ENCODE assay signal across 24 cellular contexts in genomic region chr10:66783296-66783695, GRCh38.
DNase-seq lines count a peak whose midpoint lies in the region; ATAC-seq, FAIRE-seq and TF ChIP-seq lines count a peak whose summit lies in the region.
"Had no signal": no experiment of that assay in that cellular context is flagged by ENCODE, and none has a peak within 500 bp of the region (broad histone marks: within the 10 kb centered on the region; RNA-seq: fewer than 3 reads in every experiment).

No MANE protein-coding gene starts in this region.

- in situ Hi-C loops in mammary epithelial cell (cut with MboI; ENCODE audit: low sequenced_read_pairs in 2 of 2) = no loop called here

- peaks cover 2% of the 10 kb centered on the region for H3K27me3 ChIP-seq in mammary epithelial cell (ENCODE audit: insufficient read depth, low read length)
- no peaks in the 10 kb centered on the region for H3K27me3 ChIP-seq in astrocyte (ENCODE audit: insufficient read depth, low read length)
- H3K27me3 ChIP-seq: BLaER1, heart right ventricle, SJCRH30 had no signal

- H3K27ac Mint-ChIP-seq in MCF 10A (ENCODE audit: low read depth, unreplicated experiment) = no peak overlapping the region
- peak overlapping the region; percentile 82 for H3K27ac Mint-ChIP-seq in astrocyte (ENCODE audit: unreplicated experiment)
- no peak overlapping the region for H3K27ac Mint-ChIP-seq in T-cell

- H3K9me3 Mint-ChIP-seq in MCF 10A (ENCODE audit: unreplicated experiment) (no peaks in the 10 kb centered on the region), astrocyte (ENCODE audit: unreplicated experiment) (no peaks in the 10 kb centered on the region), T-cell (peaks cover 0 to 4% (median 3%) of the 10 kb centered on the region in 3 donors)

- no peak overlapping the region for H3K4me3 ChIP-seq in mammary epithelial cell (replicated peaks in 1 of 3; ENCODE audit: insufficient read depth in 1 of 3, low read depth in 2 of 3, low read length in 3 of 3)
- H3K4me3 ChIP-seq in astrocyte (ENCODE audit: insufficient read depth, low read depth, low read length) = no peak overlapping the region
- H3K4me3 ChIP-seq: BLaER1, heart right ventricle, left ventricle myocardium inferior, mucosa of descending colon, SJCRH30 had no signal

- no peaks in the 10 kb centered on the region for H4K20me1 ChIP-seq in mammary epithelial cell (ENCODE audit: insufficient read depth, low read length)
- no peaks in the 10 kb centered on the region for H4K20me1 ChIP-seq in astrocyte (ENCODE audit: insufficient read depth, low read length)
- H4K20me1 ChIP-seq: BLaER1 had no signal

- H3K4me3 Mint-ChIP-seq in MCF 10A (ENCODE audit: unreplicated experiment) (no peak overlapping the region), astrocyte (ENCODE audit: unreplicated experiment) (no peak overlapping the region), T-cell (no peak overlapping the region)
- H3K4me3 Mint-ChIP-seq: central memory CD8-positive, alpha-beta T cell had no signal

- intact Hi-C loops in mammary epithelial cell (cut with micrococcal nuclease) (no loop called here), MCF 10A (cut with micrococcal nuclease) (no loop called here)

- BruUV-seq in mammary epithelial cell (replicated peaks; lab: Mats Ljungman, UMichigan) (no TSS peak), MCF 10A (replicated peaks; lab: Mats Ljungman, UMichigan) (no TSS peak)

- no peak overlapping the region for H2AFZ ChIP-seq in mammary epithelial cell (ENCODE audit: low read depth, low read length)
- H2AFZ ChIP-seq in astrocyte (ENCODE audit: low read depth, low read length) = no peak overlapping the region

- WGBS in mammary epithelial cell (ENCODE audit: low coverage, missing lambda C conversion rate) = 81% methylated on average over 5 of the region's 5 CpGs

- TF ChIP-seq CTCF in mammary epithelial cell (conservative IDR thresholded peaks at IDR 0.05 in 1 of 2, IDR thresholded peaks at IDR 0.05 in 1 of 2; ENCODE audit: extremely low read depth in 1 of 2, insufficient read depth in 1 of 2, low read depth in 1 of 2, low read length in 2 of 2) = no peak
- TF ChIP-seq CTCF in MCF 10A (IDR thresholded peaks at IDR 0.05; ENCODE audit: unreplicated experiment) = no peak
- no peak for TF ChIP-seq CTCF in astrocyte (IDR thresholded peaks at IDR 0.05; ENCODE audit: insufficient read depth, low read depth, low read length)

- DNase-seq in mammary epithelial cell (peak; percentile 21), MCF 10A (ENCODE audit: unreplicated experiment) (no peak), astrocyte (ENCODE audit: low read depth) (peak; percentile 63), iris pigment epithelial cell (ENCODE audit: low read depth) (peak; percentile 67), H4 (ENCODE audit: low spot score) (no peak), T-cell (no peak), T-helper 9 cell (no peak), CD1c-positive myeloid dendritic cell (ENCODE audit: extremely low spot score) (no peak)
- DNase-seq: activated CD4-positive, alpha-beta T cell treated with anti-CD3 and anti-CD28 coated beads, Interleukin-2, amount 50 U/mL, for 48 hours; amygdala; effector CD4-positive, alpha-beta T cell; heart right ventricle; left ventricle myocardium inferior; mucosa of descending colon; NCI-H187 treated with DMSO at 0.1 percent for 48 hours; NCI-H2227 treated with DMSO at 0.1 percent for 48 hours; NCI-H82; SJCRH30; stimulated activated CD8-positive, alpha-beta memory T cell treated with anti-CD3 and anti-CD28 coated beads, Interleukin-4, amount 100 ng/mL, for 48 hours; T-helper 2 cell had no signal

- H3K4me1 Mint-ChIP-seq in MCF 10A (ENCODE audit: insufficient read depth, unreplicated experiment) = peaks cover 10% of the 10 kb centered on the region
- H3K4me1 Mint-ChIP-seq in astrocyte (ENCODE audit: low read depth, unreplicated experiment) = peaks cover 21% of the 10 kb centered on the region
- H3K4me1 Mint-ChIP-seq in T-cell = no peaks in the 10 kb centered on the region
- H3K4me1 Mint-ChIP-seq: central memory CD8-positive, alpha-beta T cell had no signal

- no peaks in the 10 kb centered on the region for H3K36me3 Mint-ChIP-seq in MCF 10A (ENCODE audit: insufficient read depth, unreplicated experiment)
- no peaks in the 10 kb centered on the region for H3K36me3 Mint-ChIP-seq in astrocyte (ENCODE audit: low read depth, unreplicated experiment)
- H3K36me3 Mint-ChIP-seq in T-cell = no peaks in the 10 kb centered on the region

- no peaks in the 10 kb centered on the region for H3K9me3 ChIP-seq in mammary epithelial cell (replicated peaks; ENCODE audit: insufficient read depth, low read length)
- H3K9me3 ChIP-seq in astrocyte (ENCODE audit: insufficient read depth, low read depth, low read length) = no peaks in the 10 kb centered on the region
- H3K9me3 ChIP-seq: BLaER1, heart right ventricle, left ventricle myocardium inferior, mucosa of descending colon, SJCRH30 had no signal

- H3K27me3 Mint-ChIP-seq in MCF 10A (ENCODE audit: insufficient read depth, unreplicated experiment) = no peaks in the 10 kb centered on the region
- H3K27me3 Mint-ChIP-seq in astrocyte (ENCODE audit: low read depth, unreplicated experiment) = no peaks in the 10 kb centered on the region
- no peaks in the 10 kb centered on the region for H3K27me3 Mint-ChIP-seq in T-cell
- H3K27me3 Mint-ChIP-seq: central memory CD8-positive, alpha-beta T cell had no signal

- H3K4me1 ChIP-seq in mammary epithelial cell (ENCODE audit: insufficient read depth, low read length) (no peaks in the 10 kb centered on the region), astrocyte (ENCODE audit: insufficient read depth, low read length) (peaks cover 7% of the 10 kb centered on the region)
- H3K4me1 ChIP-seq: BLaER1, heart right ventricle, SJCRH30 had no signal

- ATAC-seq in T-cell (replicated peaks in 1 of 4) = no peak
- ATAC-seq: mucosa of descending colon had no signal

- POLR2A ChIA-PET in MCF 10A (lab: Yijun Ruan, JAX) (no interaction called here), T-cell (lab: Charles Lee) (no interaction called here)

- dilution Hi-C loops in mammary epithelial cell (cut with HindIII; ENCODE audit: low sequenced_read_pairs) = loop anchor here (5.0 kb wide), 1 partner anchor 106 kb away; no protein-coding TSS in a partner anchor

- no peaks in the 10 kb centered on the region for H3K79me2 ChIP-seq in mammary epithelial cell (ENCODE audit: insufficient read depth, low read length)
- H3K79me2 ChIP-seq in astrocyte (ENCODE audit: insufficient read depth, low read length) = no peaks in the 10 kb centered on the region

- H3K27ac ChIP-seq in mammary epithelial cell (ENCODE audit: insufficient read depth, low read depth, low read length) (no peak overlapping the region), astrocyte (ENCODE audit: low read depth, low read length) (peak overlapping the region; percentile 71)
- H3K27ac ChIP-seq: 22Rv1, BLaER1, heart right ventricle, KMS-11, left ventricle myocardium inferior, SJCRH30 had no signal

- peak; percentile 64 for FAIRE-seq in astrocyte (lab: Jason Lieb, UNC)

- CTCF ChIA-PET in mammary epithelial cell (lab: Charles Lee; ENCODE audit: low non-redundant PET) = no interaction called here
- CTCF ChIA-PET in MCF 10A (lab: Yijun Ruan, JAX) = no interaction called here
- CTCF ChIA-PET in T-cell (lab: Charles Lee) = no interaction called here

- H3K9ac ChIP-seq in mammary epithelial cell (ENCODE audit: insufficient read depth, low read length) (no peak overlapping the region), astrocyte (ENCODE audit: low read length) (no peak overlapping the region)
- H3K9ac ChIP-seq: BLaER1, KMS-11 had no signal

- H3K4me2 ChIP-seq in mammary epithelial cell (ENCODE audit: insufficient read depth, low read depth, low read length) (no peak overlapping the region), astrocyte (ENCODE audit: low read length) (peak overlapping the region; percentile 62)
- H3K4me2 ChIP-seq: BLaER1, KMS-11 had no signal

- H3K36me3 ChIP-seq in mammary epithelial cell (ENCODE audit: insufficient read depth, low read length) (no peaks in the 10 kb centered on the region), astrocyte (ENCODE audit: insufficient read depth, low read length) (no peaks in the 10 kb centered on the region)
- H3K36me3 ChIP-seq: BLaER1, heart right ventricle, left ventricle myocardium inferior, SJCRH30 had no signal

Comparison
In these comparisons a context has a peak if more than half of its experiments do, and no peak if none do; other contexts are left out.
1. DNase-seq: peak in mammary epithelial cell (single experiment), astrocyte (single experiment) and iris pigment epithelial cell (single experiment); none in MCF 10A (single experiment), H4 (single experiment), T-cell (0 of 34), T-helper 9 cell (single experiment) and CD1c-positive myeloid dendritic cell (single experiment).